In the genomic region with DNA sequence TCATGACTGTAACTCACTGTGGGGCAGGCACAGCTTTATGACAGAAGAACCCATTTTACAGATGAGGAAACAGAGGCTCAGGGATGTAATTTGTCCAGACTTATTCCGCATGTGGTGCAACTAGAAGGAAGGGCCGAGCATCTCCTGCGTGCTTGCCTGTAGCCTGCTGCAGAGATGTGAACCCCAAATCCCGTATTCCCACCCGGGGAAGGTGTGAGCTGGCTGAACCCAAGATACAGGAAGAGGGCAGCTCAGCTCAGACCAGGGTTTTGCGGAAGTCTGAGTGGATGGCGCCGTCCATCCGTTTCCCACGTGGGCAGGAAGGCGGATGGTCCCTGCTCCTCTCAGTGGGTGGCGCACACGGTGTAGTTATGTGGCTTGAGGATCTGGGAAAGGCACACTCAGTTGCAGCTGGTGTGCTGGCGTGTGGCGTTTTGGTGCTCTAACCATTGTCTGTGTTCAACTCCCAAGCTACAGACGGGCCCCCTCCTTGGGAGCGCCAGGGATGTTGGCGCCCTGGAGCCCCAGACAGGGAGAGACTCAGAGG, we compare ENCODE assay signal across 14 cellular contexts. TPM values are rescaled to one million over a fixed set of nuclear protein-coding genes. Genes with fewer than 3 reads are reported as not detected.
DNase-seq lines count a peak whose midpoint lies in the region; ATAC-seq and TF ChIP-seq lines count a peak whose summit lies in the region.
"Had no signal": no experiment of that assay in that cellular context is flagged by ENCODE, and none has a peak within 500 bp of the region (broad histone marks: within the 10 kb centered on the region; RNA-seq: fewer than 3 reads in every experiment).

No MANE protein-coding gene starts in this region.

- peaks cover 9% of the 10 kb centered on the region for H3K36me3 ChIP-seq in H7 (replicated peaks; ENCODE audit: control insufficient read depth, insufficient read depth, low read length)
- H3K36me3 ChIP-seq: neutrophil, suprapubic skin had no signal

- peaks cover 2% of the 10 kb centered on the region for H3K36me3 Mint-ChIP-seq in activated naive CD8-positive, alpha-beta T cell treated with anti-CD3 and anti-CD28 coated beads, Interleukin-2, amount 10 ng/mL, durations not matched to agents 7 days and 5 days
- no peaks in the 10 kb centered on the region for H3K36me3 Mint-ChIP-seq in nephron progenitor cell (ENCODE audit: low read depth)

- H3K27ac Mint-ChIP-seq in activated naive CD8-positive, alpha-beta T cell treated with anti-CD3 and anti-CD28 coated beads, Interleukin-2, amount 10 ng/mL, durations not matched to agents 7 days and 5 days, result peak overlapping the region; percentile 72
- H3K27ac Mint-ChIP-seq in nephron progenitor cell, result peak overlapping the region; percentile 33

- no peaks in the 10 kb centered on the region for H3K27me3 Mint-ChIP-seq in activated naive CD8-positive, alpha-beta T cell treated with anti-CD3 and anti-CD28 coated beads, Interleukin-2, amount 10 ng/mL, durations not matched to agents 7 days and 5 days
- peaks cover 10% of the 10 kb centered on the region for H3K27me3 Mint-ChIP-seq in nephron progenitor cell (ENCODE audit: low read depth, poor library complexity)

- no peaks in the 10 kb centered on the region for H3K27me3 ChIP-seq in H7 (ENCODE audit: control insufficient read depth, insufficient read depth, low read length)
- H3K27me3 ChIP-seq: dorsolateral prefrontal cortex, suprapubic skin had no signal

- no peak overlapping the region for H3K4me3 ChIP-seq in H7 (ENCODE audit: insufficient read depth, low read depth, low read length)
- H3K4me3 ChIP-seq: suprapubic skin had no signal

- TF ChIP-seq CTCF in nephron progenitor cell (IDR thresholded peaks at IDR 0.05), result no peak
- no peak for TF ChIP-seq CTCF in GM13976 (IDR thresholded peaks at IDR 0.05; ENCODE audit: borderline replicate concordance, control extremely low read depth, extremely low read depth, insufficient read depth, missing control alignments)

- H3K4me3 Mint-ChIP-seq in activated naive CD8-positive, alpha-beta T cell treated with anti-CD3 and anti-CD28 coated beads, Interleukin-2, amount 10 ng/mL, durations not matched to agents 7 days and 5 days, result peak overlapping the region; percentile 35
- peak overlapping the region; percentile 81 for H3K4me3 Mint-ChIP-seq in nephron progenitor cell

- no peaks in the 10 kb centered on the region for H3K9me3 Mint-ChIP-seq in activated naive CD8-positive, alpha-beta T cell treated with anti-CD3 and anti-CD28 coated beads, Interleukin-2, amount 10 ng/mL, durations not matched to agents 7 days and 5 days
- no peaks in the 10 kb centered on the region for H3K9me3 Mint-ChIP-seq in nephron progenitor cell

- peaks cover 29% of the 10 kb centered on the region for H3K4me1 Mint-ChIP-seq in activated naive CD8-positive, alpha-beta T cell treated with anti-CD3 and anti-CD28 coated beads, Interleukin-2, amount 10 ng/mL, durations not matched to agents 7 days and 5 days
- H3K4me1 Mint-ChIP-seq in nephron progenitor cell, result peaks cover 65% of the 10 kb centered on the region

- POLR2A ChIA-PET in activated naive CD8-positive, alpha-beta T cell treated with anti-CD3 and anti-CD28 coated beads, Interleukin-2, amount 10 ng/mL, durations not matched to agents 7 days and 5 days (lab: Charles Lee), result interaction anchor here (0.8 kb wide), 1 partner anchor 19 kb away, joined by 3 read pairs; no protein-coding TSS in a partner anchor

- DNase-seq in NCI-H82 (lab: John Stamatoyannopoulos, UW) (peak; percentile 71), NCI-H82 treated with DMSO at 0.1 percent for 48 hours (lab: John Stamatoyannopoulos, UW; ENCODE audit: unreplicated experiment) (no peak), H7 (peak; percentile 71), nephron progenitor cell (no peak), GM13976 (ENCODE audit: low spot score) (no peak), foreskin melanocyte (no peak), GDM1 (lab: John Stamatoyannopoulos, UW) (no peak)
- DNase-seq in activated naive CD8-positive, alpha-beta T cell treated with anti-CD3 and anti-CD28 coated beads, Interleukin-2, amount 10 ng/mL, durations not matched to agents 7 days and 5 days, result no peak
- DNase-seq: activated CD4-positive, alpha-beta T cell treated with anti-CD3 and anti-CD28 coated beads for 4 hours; COR-L47; dorsolateral prefrontal cortex had no signal

- no peak for ATAC-seq in activated naive CD8-positive, alpha-beta T cell treated with anti-CD3 and anti-CD28 coated beads, Interleukin-2, amount 10 ng/mL, durations not matched to agents 7 days and 5 days (ENCODE audit: low read depth)
- ATAC-seq: HCT116 had no signal

- in situ Hi-C loops in GM13976 (cut with MboI; ENCODE audit: low sequenced_read_pairs, unreplicated experiment), result no loop called here

RNA-seq across cellular contexts. Expression of gene CROCC, which starts 1.2 kb away (rescaled TPM):
- total RNA-seq in H7 (2014; rRNA removed; shearing (Covaris generic)), result 59.5 and 92.3 TPM in 2 replicates
- total RNA-seq in activated naive CD8-positive, alpha-beta T cell treated with anti-CD3 and anti-CD28 coated beads, Interleukin-2, amount 10 ng/mL, durations not matched to agents 7 days and 5 days, result 10 to 100 TPM; 63.0 to 69.8 TPM

RNA-seq across cellular contexts. Expression of gene RNU1-2, which starts 27.2 kb away (rescaled TPM):
- under 0.01 TPM in 2 replicates for total RNA-seq in H7 (2014; rRNA removed; shearing (Covaris generic))
- total RNA-seq in activated naive CD8-positive, alpha-beta T cell treated with anti-CD3 and anti-CD28 coated beads, Interleukin-2, amount 10 ng/mL, durations not matched to agents 7 days and 5 days, result 1,000 to 10,000 TPM; 3,257 to 3,430 TPM

RNA-seq across cellular contexts. Expression of gene MFAP2, which starts 57.5 kb away (rescaled TPM):
- 176 and 202 TPM in 2 replicates for total RNA-seq in H7 (2014; rRNA removed; shearing (Covaris generic))
- total RNA-seq in activated naive CD8-positive, alpha-beta T cell treated with anti-CD3 and anti-CD28 coated beads, Interleukin-2, amount 10 ng/mL, durations not matched to agents 7 days and 5 days, result not detected

Comparison
In these comparisons a context has a peak if more than half of its experiments do, and no peak if none do; other contexts are left out.
1. DNase-seq: peak in NCI-H82 (single experiment) and H7 (single experiment); none in NCI-H82 treated with DMSO at 0.1 percent for 48 hours (single experiment), activated naive CD8-positive, alpha-beta T cell treated with anti-CD3 and anti-CD28 coated beads, Interleukin-2, amount 10 ng/mL, durations not matched to agents 7 days and 5 days (single experiment), nephron progenitor cell (single experiment), GM13976 (single experiment), foreskin melanocyte (single experiment) and GDM1 (single experiment).
2. RNA of gene RNU1-2, which starts 27.2 kb away (total RNA-seq): 3,257 to 3,430 TPM in activated naive CD8-positive, alpha-beta T cell treated with anti-CD3 and anti-CD28 coated beads, Interleukin-2, amount 10 ng/mL, durations not matched to agents 7 days and 5 days; under 0.01 TPM in H7; every median in the first group is over 1,000 times any median in the second.
3. RNA of gene MFAP2, which starts 57.5 kb away (total RNA-seq): 176 to 202 TPM in H7; not detected in activated naive CD8-positive, alpha-beta T cell treated with anti-CD3 and anti-CD28 coated beads, Interleukin-2, amount 10 ng/mL, durations not matched to agents 7 days and 5 days; every median in the first group is over 100 times any median in the second.